ENCODE assay signal across 8 cellular contexts in the genomic region with DNA sequence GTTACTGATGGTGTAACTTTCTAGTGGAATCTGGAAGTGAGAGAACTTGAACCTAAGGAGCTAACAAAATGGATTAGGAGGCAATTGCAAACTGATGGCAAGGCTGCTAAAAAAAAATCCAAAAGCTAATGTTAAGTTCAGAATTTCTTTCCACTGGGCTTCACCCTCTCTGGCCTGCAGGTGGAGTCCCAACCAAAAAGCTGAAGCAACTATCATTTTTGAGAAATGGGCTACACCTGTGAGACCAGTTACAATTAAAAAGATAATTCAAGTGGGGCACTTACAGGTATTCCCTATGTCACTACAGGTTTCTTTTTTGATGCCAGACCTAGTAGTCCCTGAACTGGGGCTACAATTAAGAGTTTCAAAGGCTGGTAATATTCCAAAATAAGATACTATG.
DNase-seq lines count a peak whose midpoint lies in the region; ATAC-seq, FAIRE-seq and TF ChIP-seq lines count a peak whose summit lies in the region.

No MANE protein-coding gene starts in this region.

- H3K27me3 Mint-ChIP-seq in WTC11 (ENCODE audit: low read depth), result no peaks in the 10 kb centered on the region

- H3K9ac ChIP-seq in HCT116 (ENCODE audit: low read length), result no peak overlapping the region
- H3K9ac ChIP-seq in HepG2 (ENCODE audit: insufficient read depth, low read depth, low read length), result no peak overlapping the region

- in situ Hi-C loops in HepG2 (cut with HindIII; ENCODE audit: extremely low pct_ligation_motif_present, low pct_unique_long_range_greater_than_20kb), result no loop called here

- TF ChIP-seq EP300 in HepG2 (IDR thresholded peaks at IDR 0.05; ENCODE audit: low read depth in 2 of 2, low read length in 2 of 2) (no peak), HepG2 (CRISPR knock-in tag; IDR thresholded peaks at IDR 0.05; ENCODE audit: borderline replicate concordance) (no peak)

- H3K4me1 ChIP-seq in HCT116 (ENCODE audit: control insufficient read depth in 1 of 2, insufficient read depth in 2 of 2, low read length in 2 of 2) (no peaks in the 10 kb centered on the region), HepG2 (ENCODE audit: insufficient read depth, low read length) (0 out of 2 replicates have a peak, but pooled peaks cover 10% of the 10 kb centered on the region)

- H3K4me3 ChIP-seq in HCT116 (replicated peaks in 1 of 2; ENCODE audit: low read depth in 1 of 2, low read length in 2 of 2) (no peak overlapping the region), HepG2 (replicated peaks in 1 of 3; ENCODE audit: insufficient read depth in 1 of 3, low read depth in 2 of 3, low read length in 3 of 3) (no peak overlapping the region)

- H3K27ac Mint-ChIP-seq in WTC11, result no peak overlapping the region

- BruUV-seq in HCT116 (replicated peaks; lab: Mats Ljungman, UMichigan), result no TSS peak
- BruUV-seq in HepG2 (replicated peaks; lab: Mats Ljungman, UMichigan), result no TSS peak

- no peaks in the 10 kb centered on the region for H3K9me2 ChIP-seq in HCT116 (ENCODE audit: insufficient read depth)

- CTCF ChIA-PET in HCT116 (lab: Charles Lee), result no interaction called here
- CTCF ChIA-PET in WTC11 (lab: Charles Lee), result interaction anchor here (0.6 to 1.8 kb wide), 10 partner anchors 9 to 177 kb away, joined by 3 to 8 read pairs (median 3); no protein-coding TSS in a partner anchor
- CTCF ChIA-PET in HepG2 (lab: Yijun Ruan, JAX; ENCODE audit: low intra/inter-chr PET ratio, low total read pairs), result interaction anchor here (1.1 to 1.9 kb wide), 2 partner anchors 80 to 210 kb away, joined by 3 to 7 read pairs; no protein-coding TSS in a partner anchor

- H3K9me3 Mint-ChIP-seq in WTC11, result no peaks in the 10 kb centered on the region

- TF ChIP-seq POLR2A in HCT116 (IDR thresholded peaks at IDR 0.05; ENCODE audit: borderline replicate concordance, extremely low read depth, insufficient read depth, insufficient read length), result no peak
- TF ChIP-seq POLR2A in HepG2 (IDR thresholded peaks at IDR 0.05; ENCODE audit: insufficient read depth in 1 of 2, low read depth in 2 of 2, low read length in 2 of 2), result no peak

- H2AFZ ChIP-seq in HCT116 (ENCODE audit: low read depth, low read length, poor library complexity, severe bottlenecking) (no peak overlapping the region), HepG2 (ENCODE audit: low read length) (no peak overlapping the region)

- no peak overlapping the region for H3K4me3 Mint-ChIP-seq in WTC11

- H3K9me3 ChIP-seq in HCT116 (ENCODE audit: control insufficient read depth in 1 of 2, insufficient read depth in 1 of 2, low read depth in 1 of 2, low read length in 2 of 2), result no peaks in the 10 kb centered on the region
- H3K9me3 ChIP-seq in HepG2 (ENCODE audit: low read length), result no peaks in the 10 kb centered on the region

- H3K79me2 ChIP-seq in HCT116 (ENCODE audit: insufficient read depth, low read length) (no peaks in the 10 kb centered on the region), HepG2 (ENCODE audit: insufficient read depth, low read length) (peaks cover under 1% of the 10 kb centered on the region)

- RAD21 ChIA-PET in HCT116 (lab: Charles Lee; ENCODE audit: low non-redundant PET in 1 of 2, low total read pairs in 2 of 2, uncharacterized antibody in 2 of 2, unreplicated experiment in 2 of 2), result no interaction called here

- intact Hi-C loops in HCT116 (cut with micrococcal nuclease), result loop anchor here (5.0 kb wide), 1 partner anchor 443 kb away; no protein-coding TSS in a partner anchor
- intact Hi-C loops in HepG2 (cut with micrococcal nuclease; ENCODE audit: unreplicated experiment), result loop anchor here (1.0 kb wide), 4 partner anchors 75 to 210 kb away; no protein-coding TSS in a partner anchor

- H3K4me2 ChIP-seq in HCT116 (ENCODE audit: low read length) (no peak overlapping the region), HepG2 (ENCODE audit: low read depth, low read length) (no peak overlapping the region)

- ATAC-seq in HCT116 (no peak), WTC11 (peak; percentile 34; the same call in 1 of the 2 replicates), HepG2 (peak; percentile 55; the same call in 2 of the 3 replicates), HG03039 (IDR thresholded peaks at IDR 0.05; ENCODE audit: unreplicated experiment) (no peak)

- peak; percentile 80 for FAIRE-seq in HepG2 (lab: Jason Lieb, UNC)

- H3K36me3 ChIP-seq in HCT116 (ENCODE audit: control insufficient read depth in 1 of 2, insufficient read depth in 2 of 2, low read length in 2 of 2) (no peaks in the 10 kb centered on the region), HepG2 (replicated peaks in 1 of 2; ENCODE audit: control insufficient read depth in 1 of 2, insufficient read depth in 2 of 2, low read length in 2 of 2) (peaks cover under 1 to 3% of the 10 kb centered on the region in 2 experiments; a peak in 4 of 5 replicates)

- H3K4me1 Mint-ChIP-seq in WTC11, result peaks cover 27% of the 10 kb centered on the region

- H4K20me1 ChIP-seq in HCT116 (ENCODE audit: insufficient read depth) (no peaks in the 10 kb centered on the region), HepG2 (ENCODE audit: insufficient read depth, low read length) (no peaks in the 10 kb centered on the region)

- no peak for TF ChIP-seq RAD21 in HCT116 (IDR thresholded peaks at IDR 0.05; ENCODE audit: low read depth)
- peak; percentile 38; the same call in 1 of the 2 replicates for TF ChIP-seq RAD21 in HepG2 (CRISPR knock-in tag; IDR thresholded peaks at IDR 0.05)

- TF ChIP-seq CTCF in HCT116 (IDR thresholded peaks at IDR 0.05 in 2 of 3, conservative IDR thresholded peaks at IDR 0.05 in 1 of 3; ENCODE audit: borderline replicate concordance in 1 of 3, insufficient read depth in 1 of 3, low read depth in 2 of 3, low read length in 2 of 3) (peak in 2 of 3 experiments; percentile 19 to 34; a peak in 3 of 6 replicates), WTC11 (IDR thresholded peaks at IDR 0.05) (peak; percentile 31; the same call in 1 of the 2 replicates), HepG2 (CRISPR knock-in tag; IDR thresholded peaks at IDR 0.05) (peak; percentile 51)

- peaks cover 6% of the 10 kb centered on the region; the same call in 1 of the 2 replicates for H3K36me3 Mint-ChIP-seq in WTC11

- H3K27me3 ChIP-seq in HCT116 (ENCODE audit: insufficient read depth, low read length) (no peaks in the 10 kb centered on the region), HepG2 (ENCODE audit: control insufficient read depth in 1 of 2, insufficient read depth in 2 of 2, low read length in 2 of 2) (no peaks in the 10 kb centered on the region)

- DNase-seq in ELR (ENCODE audit: low read depth) (peak; percentile 32), HCT116 (ENCODE audit: low read depth, low spot score) (no peak), WTC11 (ENCODE audit: low spot score) (peak; percentile 14), HepG2 (ENCODE audit: low spot score) (no peak), dedifferentiated amniotic fluid mesenchymal stem cell (ENCODE audit: extremely low spot score) (no peak), GF-D8 (lab: John Stamatoyannopoulos, UW) (no peak)
- no peak for DNase-seq in stimulated activated CD4-positive, alpha-beta T cell treated with anti-CD3 and anti-CD28 coated beads, Interleukin-4, amount 100 ng/mL, for 4 hours

- POLR2A ChIA-PET in HCT116 (lab: Charles Lee) (no interaction called here), WTC11 (lab: Charles Lee) (no interaction called here), HepG2 (lab: Yijun Ruan, JAX) (no interaction called here)

- H3K27ac ChIP-seq in HCT116 (ENCODE audit: low read depth, low read length), result no peak overlapping the region
- no peak overlapping the region for H3K27ac ChIP-seq in HepG2 (ENCODE audit: extremely low read length, insufficient read depth, low read length)

TF ChIP-seq in HCT116, 20 proteins besides CTCF, POLR2A, EP300 and RAD21 (continues in another document):
- TF ChIP-seq FOSL1 (IDR thresholded peaks at IDR 0.05; ENCODE audit: low read depth) (no peak), EZH2 (IDR thresholded peaks at IDR 0.05) (no peak)
- TF ChIP-seq, protein P1, sequence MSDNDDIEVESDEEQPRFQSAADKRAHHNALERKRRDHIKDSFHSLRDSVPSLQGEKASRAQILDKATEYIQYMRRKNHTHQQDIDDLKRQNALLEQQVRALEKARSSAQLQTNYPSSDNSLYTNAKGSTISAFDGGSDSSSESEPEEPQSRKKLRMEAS (IDR thresholded peaks at IDR 0.05), result no peak

TF ChIP-seq in WTC11, 78 proteins besides CTCF, POLR2A, EP300 and RAD21 (continues in another document):
- TF ChIP-seq TEAD1 (CRISPR knock-in tag; IDR thresholded peaks at IDR 0.05) (no peak), OVOL2 (CRISPR knock-in tag; IDR thresholded peaks at IDR 0.05; ENCODE audit: borderline replicate concordance) (no peak)

TF ChIP-seq in HepG2, 621 proteins besides CTCF, POLR2A, EP300 and RAD21:
- peak; percentile 64 for TF ChIP-seq SMC3 (IDR thresholded peaks at IDR 0.05; ENCODE audit: low read length)
- TF ChIP-seq, protein P2, sequence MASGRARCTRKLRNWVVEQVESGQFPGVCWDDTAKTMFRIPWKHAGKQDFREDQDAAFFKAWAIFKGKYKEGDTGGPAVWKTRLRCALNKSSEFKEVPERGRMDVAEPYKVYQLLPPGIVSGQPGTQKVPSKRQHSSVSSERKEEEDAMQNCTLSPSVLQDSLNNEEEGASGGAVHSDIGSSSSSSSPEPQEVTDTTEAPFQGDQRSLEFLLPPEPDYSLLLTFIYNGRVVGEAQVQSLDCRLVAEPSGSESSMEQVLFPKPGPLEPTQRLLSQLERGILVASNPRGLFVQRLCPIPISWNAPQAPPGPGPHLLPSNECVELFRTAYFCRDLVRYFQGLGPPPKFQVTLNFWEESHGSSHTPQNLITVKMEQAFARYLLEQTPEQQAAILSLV (CRISPR knock-in tag; IDR thresholded peaks at IDR 0.05; ENCODE audit: borderline replicate concordance), result no peak
- TF ChIP-seq JUND (CRISPR knock-in tag; IDR thresholded peaks at IDR 0.05), result no peak
- TF ChIP-seq STAG1 (CRISPR knock-in tag; IDR thresholded peaks at IDR 0.05), result peak; percentile 61
- TF ChIP-seq ZNF432 (CRISPR knock-in tag; IDR thresholded peaks at IDR 0.05; ENCODE audit: borderline replicate concordance), result no peak
- no peak for TF ChIP-seq ZNF672 (CRISPR knock-in tag; IDR thresholded peaks at IDR 0.05)

Comparison
In these comparisons a context has a peak if more than half of its experiments do, and no peak if none do; other contexts are left out.
1. DNase-seq: peak in ELR (single experiment) and WTC11 (single experiment); none in HCT116 (single experiment), HepG2 (single experiment), dedifferentiated amniotic fluid mesenchymal stem cell (single experiment), GF-D8 (single experiment) and stimulated activated CD4-positive, alpha-beta T cell treated with anti-CD3 and anti-CD28 coated beads, Interleukin-4, amount 100 ng/mL, for 4 hours (0 of 2).
2. ATAC-seq: peak in WTC11 (single experiment) and HepG2 (single experiment); none in HCT116 (single experiment) and HG03039 (single experiment).
3. Peak in every context shown above with its lines, with median percentiles within 50 percentile points of each other: CTCF ChIP-seq.